Comparison of ENCODE assay signal across 18 cellular contexts in the genomic region with DNA sequence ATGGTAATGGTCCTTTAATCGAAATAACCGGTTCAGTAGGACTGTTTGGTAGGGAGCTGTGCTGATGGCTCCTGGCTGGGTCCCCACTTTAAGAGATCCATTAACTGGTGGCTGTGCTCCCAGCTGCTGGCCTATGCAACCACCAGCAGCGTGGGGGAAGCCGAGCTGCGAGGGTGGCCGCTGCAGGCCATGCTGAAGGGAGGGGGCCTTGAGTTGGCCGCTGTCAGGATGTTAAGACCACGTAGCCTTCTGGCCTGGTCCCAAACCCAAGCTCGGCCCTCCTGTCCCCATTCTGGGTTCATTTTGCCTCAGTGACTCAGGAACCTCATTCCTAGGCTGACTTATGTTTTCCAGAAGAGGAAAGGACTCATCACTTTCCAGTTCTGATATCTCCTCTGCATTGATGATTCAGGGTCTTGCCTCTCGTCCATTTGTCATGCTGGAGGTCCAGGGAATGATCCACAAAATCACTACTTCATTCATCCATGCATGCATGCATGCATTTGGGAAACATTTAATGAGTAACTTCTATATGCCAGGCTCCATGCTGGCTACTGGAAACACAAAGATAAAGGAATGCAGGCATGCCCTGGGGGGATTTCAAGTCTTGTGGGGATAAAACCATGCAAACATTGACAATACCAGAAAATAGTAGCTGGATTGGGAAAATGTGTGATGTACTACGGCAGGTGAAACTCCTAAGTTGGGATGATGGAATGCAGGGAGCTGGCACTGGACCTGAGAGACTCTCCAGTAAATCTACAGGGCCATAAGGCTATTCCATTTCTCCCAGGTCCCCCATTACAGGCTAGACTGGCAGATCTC.
"Had no signal": no experiment of that assay in that cellular context is flagged by ENCODE, and none has a peak within 500 bp of the region (broad histone marks: within the 10 kb centered on the region; RNA-seq: fewer than 3 reads in every experiment).

No MANE protein-coding gene starts in this region.

- H3K27me3 ChIP-seq: adrenal gland, ascending aorta, gastrocnemius medialis, neural progenitor cell, ovary, tibial nerve had no signal

- H3K4me2 ChIP-seq: neural progenitor cell had no signal

- H3K9me3 ChIP-seq: adrenal gland, ascending aorta, gastrocnemius medialis, left ventricle myocardium inferior, ovary, suprapubic skin, tibial nerve had no signal

- H2AFZ ChIP-seq: neural progenitor cell had no signal

- DNase-seq: activated naive CD4-positive, alpha-beta T cell; activated T-cell treated with anti-CD3 and anti-CD28 coated beads, Interleukin-2, amount 50 U/mL, for 24 hours; adrenal gland; dorsolateral prefrontal cortex; effector memory CD8-positive, alpha-beta T cell; gastrocnemius medialis; hippocampal formation; left ventricle myocardium inferior; naive thymus-derived CD8-positive, alpha-beta T cell; ovary; right cardiac atrium; stimulated activated CD4-positive, alpha-beta T cell treated with anti-CD3 and anti-CD28 coated beads, Interleukin-1b, Interleukin-23, amount 100 ng/mL, for 48 hours; stimulated activated naive CD8-positive, alpha-beta T cell treated with anti-CD3 and anti-CD28 coated beads, Interleukin-15, amount 100 ng/mL, for 72 hours had no signal

- H3K36me3 ChIP-seq: adrenal gland, ascending aorta, gastrocnemius medialis, left ventricle myocardium inferior, neural progenitor cell, ovary, suprapubic skin, tibial nerve had no signal

- H3K27ac ChIP-seq: adrenal gland, ascending aorta, dorsolateral prefrontal cortex, gastrocnemius medialis, left ventricle myocardium inferior, neural progenitor cell, ovary, suprapubic skin, tibial nerve had no signal

- H3K4me3 ChIP-seq: adrenal gland, ascending aorta, dorsolateral prefrontal cortex, gastrocnemius medialis, left ventricle myocardium inferior, neural progenitor cell, ovary, skin epidermis, suprapubic skin, tibial nerve had no signal

- H3K4me1 ChIP-seq: adrenal gland, ascending aorta, gastrocnemius medialis, left ventricle myocardium inferior, neural progenitor cell, suprapubic skin, tibial nerve had no signal
